Comparison of ENCODE assay signal across 18 cellular contexts in genomic region chr2:121120411-121120810, GRCh38.
"Had no signal": no experiment of that assay in that cellular context is flagged by ENCODE, and none has a peak within 500 bp of the region (broad histone marks: within the 10 kb centered on the region; RNA-seq: fewer than 3 reads in every experiment).

No MANE protein-coding gene starts in this region.

- DNase-seq: hippocampal formation; hypothalamus; immature natural killer cell; islet precursor cell; kidney glomerular epithelial cell; left cardiac atrium; left colon; left lung; left ventricle myocardium inferior; left ventricle myocardium superior; lower lobe of right lung; mammary epithelial cell; mesenchymal stem cell; mesendoderm; midbrain; mucosa of descending colon; naive B cell; naive thymus-derived CD4-positive, alpha-beta T cell had no signal
